Comparison of ENCODE assay signal across 27 cellular contexts in genomic region chr10:61804414-61804813, GRCh38.
A peak's percentile ranks its signal among the peaks of the same experiment; 100 is the strongest.
DNase-seq lines count a peak whose midpoint lies in the region; ATAC-seq, FAIRE-seq and TF ChIP-seq lines count a peak whose summit lies in the region.
"Had no signal": no experiment of that assay in that cellular context is flagged by ENCODE, and none has a peak within 500 bp of the region (broad histone marks: within the 10 kb centered on the region; RNA-seq: fewer than 3 reads in every experiment).

No MANE protein-coding gene starts in this region.

- H3K4me3 ChIP-seq in bronchial epithelial cell (ENCODE audit: low read depth, low read length) (no peak overlapping the region), uterus (no peak overlapping the region), Caco-2 (ENCODE audit: low read depth, low read length) (no peak overlapping the region)
- H3K4me3 ChIP-seq: HAP-1, heart right ventricle, left ventricle myocardium inferior, sigmoid colon, upper lobe of right lung had no signal

- intact Hi-C loops in uterus (cut with DNase I; ENCODE audit: low total_unique reads): no loop called here
- intact Hi-C loops in Caco-2 (cut with micrococcal nuclease; ENCODE audit: unreplicated experiment): no loop called here
- intact Hi-C loops in activated CD8-positive, alpha-beta T cell treated with anti-CD3 and anti-CD28 coated beads for 36 hours (cut with micrococcal nuclease): no loop called here

- H3K36me3 ChIP-seq in bronchial epithelial cell (ENCODE audit: control insufficient read depth, insufficient read depth, low read length): no peaks in the 10 kb centered on the region
- H3K36me3 ChIP-seq in uterus: no peaks in the 10 kb centered on the region
- H3K36me3 ChIP-seq in Caco-2 (ENCODE audit: control insufficient read depth, insufficient read depth, low read length): no peaks in the 10 kb centered on the region
- H3K36me3 ChIP-seq: HAP-1, heart right ventricle, left ventricle myocardium inferior, sigmoid colon, upper lobe of right lung had no signal

- H3K4me1 Mint-ChIP-seq in Caco-2 (ENCODE audit: low read depth, unreplicated experiment): no peaks in the 10 kb centered on the region
- peaks cover 2% of the 10 kb centered on the region for H3K4me1 Mint-ChIP-seq in activated CD8-positive, alpha-beta T cell treated with anti-CD3 and anti-CD28 coated beads for 36 hours (ENCODE audit: low read depth)
- H3K4me1 Mint-ChIP-seq: activated B cell treated with CpG ODN at 0.5 μM for 24 hours had no signal

- H3K27ac ChIP-seq in uterus: no peak overlapping the region
- H3K27ac ChIP-seq: heart right ventricle, left ventricle myocardium inferior, sigmoid colon, upper lobe of right lung had no signal

- DNase-seq in AG08395 (ENCODE audit: low spot score): peak; percentile 38
- peak; percentile 32 for DNase-seq in LHCN-M2 (ENCODE audit: low read depth)
- peak; percentile 31 for DNase-seq in bronchial epithelial cell (ENCODE audit: low read depth)
- DNase-seq in iris pigment epithelial cell (ENCODE audit: low read depth): peak; percentile 50
- no peak for DNase-seq in uterus
- no peak for DNase-seq in Caco-2
- DNase-seq in NCI-H1105 (lab: John Stamatoyannopoulos, UW): no peak
- no peak for DNase-seq in activated CD8-positive, alpha-beta T cell treated with anti-CD3 and anti-CD28 coated beads for 36 hours
- DNase-seq: activated B cell treated with CpG ODN at 0.5 μM for 24 hours; activated CD4-positive, alpha-beta T cell treated with anti-CD3 and anti-CD28 coated beads, Interleukin-2, amount 50 U/mL, for 4 hours; activated CD8-positive, alpha-beta memory T cell treated with anti-CD3 and anti-CD28 coated beads, Interleukin-2, amount 50 U/mL, for 48 hours; activated naive CD8-positive, alpha-beta T cell treated with anti-CD3 and anti-CD28 coated beads for 36 hours; DMS 273 treated with DMSO at 0.1 percent for 48 hours; effector memory CD4-positive, alpha-beta T cell; heart right ventricle; Karpas-422; left ventricle myocardium inferior; midbrain; NCI-H1092; NCI-H2029; NCI-H2227 treated with DMSO at 0.1 percent for 48 hours; posterior cingulate gyrus; RPMI8226; sigmoid colon; upper lobe of right lung had no signal

- POLR2A ChIA-PET in Caco-2 (lab: Charles Lee): no interaction called here
- POLR2A ChIA-PET in activated CD8-positive, alpha-beta T cell treated with anti-CD3 and anti-CD28 coated beads for 36 hours (lab: Charles Lee): no interaction called here

- CTCF ChIA-PET in Caco-2 (lab: Charles Lee): no interaction called here
- CTCF ChIA-PET in activated CD8-positive, alpha-beta T cell treated with anti-CD3 and anti-CD28 coated beads for 36 hours (lab: Charles Lee): no interaction called here

- H3K27me3 ChIP-seq in bronchial epithelial cell (ENCODE audit: control insufficient read depth, insufficient read depth, low read length) (no peaks in the 10 kb centered on the region), uterus (no peaks in the 10 kb centered on the region), Caco-2 (replicated peaks; ENCODE audit: control insufficient read depth, insufficient read depth, low read length) (no peaks in the 10 kb centered on the region)
- H3K27me3 ChIP-seq: heart right ventricle, sigmoid colon, upper lobe of right lung had no signal

- ATAC-seq in activated CD8-positive, alpha-beta T cell treated with anti-CD3 and anti-CD28 coated beads for 36 hours: no peak
- ATAC-seq: heart right ventricle, upper lobe of right lung had no signal

- TF ChIP-seq POLR2A in uterus (IDR thresholded peaks at IDR 0.05): no peak

- H3K4me1 ChIP-seq in uterus (no peaks in the 10 kb centered on the region), Caco-2 (no peaks in the 10 kb centered on the region)
- H3K4me1 ChIP-seq: HAP-1, heart right ventricle, left ventricle myocardium inferior, sigmoid colon, upper lobe of right lung had no signal

- no TSS peak for BruUV-seq in Caco-2 (replicated peaks; lab: Mats Ljungman, UMichigan)

- no peak for TF ChIP-seq CTCF in bronchial epithelial cell (IDR thresholded peaks at IDR 0.05; ENCODE audit: insufficient read depth, low read length, severe bottlenecking)
- no peak for TF ChIP-seq CTCF in uterus (IDR thresholded peaks at IDR 0.05)
- no peak for TF ChIP-seq CTCF in Caco-2 (IDR thresholded peaks at IDR 0.05; ENCODE audit: insufficient read depth in 1 of 2, low read depth in 1 of 2, low read length in 1 of 2, severe bottlenecking in 1 of 2, unreplicated experiment in 1 of 2)
- TF ChIP-seq CTCF in activated CD8-positive, alpha-beta T cell treated with anti-CD3 and anti-CD28 coated beads for 36 hours (IDR thresholded peaks at IDR 0.05): no peak

- H3K36me3 Mint-ChIP-seq in Caco-2 (ENCODE audit: insufficient read depth, unreplicated experiment): peaks cover 4% of the 10 kb centered on the region
- no peaks in the 10 kb centered on the region for H3K36me3 Mint-ChIP-seq in activated CD8-positive, alpha-beta T cell treated with anti-CD3 and anti-CD28 coated beads for 36 hours (ENCODE audit: low read depth)
- H3K36me3 Mint-ChIP-seq: activated naive CD8-positive, alpha-beta T cell treated with anti-CD3 and anti-CD28 coated beads for 36 hours had no signal

- peaks cover 9% of the 10 kb centered on the region for H3K9me3 Mint-ChIP-seq in Caco-2 (ENCODE audit: unreplicated experiment)
- H3K9me3 Mint-ChIP-seq in activated CD8-positive, alpha-beta T cell treated with anti-CD3 and anti-CD28 coated beads for 36 hours: no peaks in the 10 kb centered on the region
- H3K9me3 Mint-ChIP-seq: activated B cell treated with CpG ODN at 0.5 μM for 24 hours; activated naive CD8-positive, alpha-beta T cell treated with anti-CD3 and anti-CD28 coated beads for 36 hours had no signal

- FAIRE-seq in bronchial epithelial cell (lab: Jason Lieb, UNC): no peak
- FAIRE-seq: G401.6 had no signal

- H3K9me3 ChIP-seq in uterus: no peaks in the 10 kb centered on the region
- no peaks in the 10 kb centered on the region for H3K9me3 ChIP-seq in Caco-2
- H3K9me3 ChIP-seq: HAP-1, heart right ventricle, left ventricle myocardium inferior, sigmoid colon, upper lobe of right lung had no signal

- H3K4me3 Mint-ChIP-seq in Caco-2 (ENCODE audit: unreplicated experiment): no peak overlapping the region
- no peak overlapping the region for H3K4me3 Mint-ChIP-seq in activated CD8-positive, alpha-beta T cell treated with anti-CD3 and anti-CD28 coated beads for 36 hours
- H3K4me3 Mint-ChIP-seq: activated B cell treated with CpG ODN at 0.5 μM for 24 hours; activated naive CD8-positive, alpha-beta T cell treated with anti-CD3 and anti-CD28 coated beads for 36 hours had no signal

- H3K27ac Mint-ChIP-seq in Caco-2 (ENCODE audit: unreplicated experiment): no peak overlapping the region
- H3K27ac Mint-ChIP-seq in activated CD8-positive, alpha-beta T cell treated with anti-CD3 and anti-CD28 coated beads for 36 hours: no peak overlapping the region
- H3K27ac Mint-ChIP-seq: activated B cell treated with CpG ODN at 0.5 μM for 24 hours; activated naive CD8-positive, alpha-beta T cell treated with anti-CD3 and anti-CD28 coated beads for 36 hours had no signal

- no peaks in the 10 kb centered on the region for H3K27me3 Mint-ChIP-seq in Caco-2 (ENCODE audit: insufficient read depth, unreplicated experiment)
- H3K27me3 Mint-ChIP-seq in activated CD8-positive, alpha-beta T cell treated with anti-CD3 and anti-CD28 coated beads for 36 hours: peaks cover 3% of the 10 kb centered on the region
- H3K27me3 Mint-ChIP-seq: activated B cell treated with CpG ODN at 0.5 μM for 24 hours; activated naive CD8-positive, alpha-beta T cell treated with anti-CD3 and anti-CD28 coated beads for 36 hours had no signal

Comparison
In these comparisons a context has a peak if more than half of its experiments do, and no peak if none do; other contexts are left out.
1. DNase-seq: peak in AG08395 (single experiment), LHCN-M2 (single experiment), bronchial epithelial cell (single experiment) and iris pigment epithelial cell (single experiment); none in uterus (0 of 2), Caco-2 (0 of 2), NCI-H1105 (single experiment) and activated CD8-positive, alpha-beta T cell treated with anti-CD3 and anti-CD28 coated beads for 36 hours (single experiment).